In the genomic region with DNA sequence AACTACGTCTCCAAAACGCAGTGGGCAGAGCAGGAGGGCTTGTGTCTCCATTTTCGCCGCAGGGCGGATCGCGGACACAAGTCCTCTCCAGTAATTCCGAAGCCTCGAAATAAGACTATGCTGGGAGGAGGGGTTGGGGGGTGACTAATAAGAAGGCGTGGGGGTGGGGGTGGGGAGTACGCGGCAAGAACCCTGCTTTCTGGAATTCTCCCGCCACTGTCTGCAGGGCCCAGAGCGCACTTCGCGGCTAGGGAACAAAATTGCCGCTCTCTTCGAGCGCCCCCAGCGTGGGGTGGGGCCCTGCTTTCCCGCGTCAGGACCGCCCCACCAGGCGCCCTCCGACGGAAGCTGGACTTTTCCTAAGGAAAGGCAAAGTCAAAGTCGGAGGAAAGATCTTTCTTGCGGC, we compare ENCODE assay signal across 10 cellular contexts. TPM values are rescaled to one million over a fixed set of nuclear protein-coding genes. Genes with fewer than 3 reads are reported as not detected.
DNase-seq lines count a peak whose midpoint lies in the region; FAIRE-seq and TF ChIP-seq lines count a peak whose summit lies in the region.
"Had no signal": no experiment of that assay in that cellular context is flagged by ENCODE, and none has a peak within 500 bp of the region (broad histone marks: within the 10 kb centered on the region; RNA-seq: fewer than 3 reads in every experiment).

No MANE protein-coding gene starts in this region.

- no peak overlapping the region for H2AK5ac ChIP-seq in mesenchymal stem cell (ENCODE audit: low read length, severe bottlenecking)

- H4K91ac ChIP-seq in mesenchymal stem cell (ENCODE audit: low read length): no peak overlapping the region

- no peak overlapping the region for H3K4ac ChIP-seq in mesenchymal stem cell (ENCODE audit: low read depth in 1 of 2, low read length in 2 of 2)

- no peak for DNase-seq in T-helper 2 cell treated with Interferon-gamma antibody and Interleukin-4, amounts not matched to agents 5 μg/mL and 100 μg/mL, for 36 hours (ENCODE audit: low spot score)
- DNase-seq in T-helper 2 cell (no peak), coronary artery (ENCODE audit: low spot score) (peak; percentile 77), mesenchymal stem cell (no peak), thyroid gland (peak; percentile 68 to 71), RCC 7860 (ENCODE audit: low spot score) (no peak), NCI-H146 treated with DMSO at 0.1 percent for 48 hours (lab: John Stamatoyannopoulos, UW; ENCODE audit: unreplicated experiment) (no peak), NCI-H510A (lab: John Stamatoyannopoulos, UW) (no peak)
- DNase-seq: NCI-H2081 treated with DMSO at 0.1 percent for 48 hours had no signal

- H2BK12ac ChIP-seq in mesenchymal stem cell (ENCODE audit: low read length in 2 of 2): no peak overlapping the region

- H4K8ac ChIP-seq in mesenchymal stem cell (ENCODE audit: low read length): no peak overlapping the region

- peak overlapping the region; percentile 63 to 86 for H3K27ac ChIP-seq in coronary artery
- H3K27ac ChIP-seq in mesenchymal stem cell (ENCODE audit: low read length, poor library complexity, severe bottlenecking): no peak overlapping the region
- peak overlapping the region; percentile 82 to 89 (median 87) for H3K27ac ChIP-seq in thyroid gland
- H3K27ac ChIP-seq: 22Rv1 had no signal

- H2BK5ac ChIP-seq in mesenchymal stem cell (ENCODE audit: low read depth, low read length, poor library complexity, severe bottlenecking): no peak overlapping the region

- intact Hi-C loops in thyroid gland (cut with DNase I): no loop called here

- no peak for TF ChIP-seq POLR2A in thyroid gland (IDR thresholded peaks at IDR 0.05)

- no peak overlapping the region for H3K18ac ChIP-seq in mesenchymal stem cell (ENCODE audit: low read depth in 1 of 2, low read length in 2 of 2)

- peaks cover 20% of the 10 kb centered on the region for H3K4me1 ChIP-seq in mesenchymal stem cell (ENCODE audit: control insufficient read depth, insufficient read depth, low read depth, low read length)
- no peaks in the 10 kb centered on the region for H3K4me1 ChIP-seq in thyroid gland

- H3K9me3 Mint-ChIP-seq in T-helper 2 cell treated with Interferon-gamma antibody and Interleukin-4, amounts not matched to agents 5 μg/mL and 100 μg/mL, for 36 hours: no peaks in the 10 kb centered on the region

- H3K14ac ChIP-seq in mesenchymal stem cell (ENCODE audit: low read length in 2 of 2): no peak overlapping the region

- H2AFZ ChIP-seq in mesenchymal stem cell (ENCODE audit: low read depth, low read length): no peak overlapping the region

- no peak overlapping the region for H2BK120ac ChIP-seq in mesenchymal stem cell (ENCODE audit: low read depth, low read length)

- TF ChIP-seq CTCF in coronary artery (IDR thresholded peaks at IDR 0.05) (no peak), thyroid gland (IDR thresholded peaks at IDR 0.05) (peak in 1 of 6 experiments; percentile 24)

- peak overlapping the region; percentile 73 for H3K4me3 ChIP-seq in coronary artery
- H3K4me3 ChIP-seq in mesenchymal stem cell (ENCODE audit: insufficient read depth in 1 of 2, low read depth in 1 of 2, low read length in 2 of 2): peak overlapping the region; percentile 47 to 78
- H3K4me3 ChIP-seq in thyroid gland (replicated peaks in 1 of 3): peak overlapping the region; percentile 14 to 47 (median 28)

- WGBS in mesenchymal stem cell: under 1% methylated on average over 26 of the region's 28 CpGs
- 1 to 5% methylated on average over 27 to 28 of the region's 28 CpGs for WGBS in thyroid gland, 2 donors

- H2BK15ac ChIP-seq in mesenchymal stem cell (ENCODE audit: low read depth, poor library complexity, severe bottlenecking): no peak overlapping the region

- H3K9ac ChIP-seq in mesenchymal stem cell (ENCODE audit: low read length): peak overlapping the region; percentile 39

- H3K23ac ChIP-seq in mesenchymal stem cell (ENCODE audit: low read length in 2 of 2): no peak overlapping the region

- H3K36me3 ChIP-seq in mesenchymal stem cell (ENCODE audit: control insufficient read depth in 1 of 2, insufficient read depth in 2 of 2, low read depth in 1 of 2, low read length in 2 of 2): peaks cover 0 to 1% of the 10 kb centered on the region in 2 experiments
- peaks cover 1 to 4% of the 10 kb centered on the region in 2 donors for H3K36me3 ChIP-seq in thyroid gland

- H3K27me3 ChIP-seq in mesenchymal stem cell (ENCODE audit: control insufficient read depth in 1 of 2, insufficient read depth in 1 of 2, low read length in 2 of 2) (peaks cover 27 to 70% of the 10 kb centered on the region in 2 experiments), thyroid gland (no peaks in the 10 kb centered on the region)

- FAIRE-seq in RCC 7860 (lab: Jason Lieb, UNC): no peak

- no peaks in the 10 kb centered on the region for H3K79me1 ChIP-seq in mesenchymal stem cell (replicated peaks; ENCODE audit: low read length, poor library complexity, severe bottlenecking)

- no peaks in the 10 kb centered on the region for H3K9me3 ChIP-seq in mesenchymal stem cell (ENCODE audit: control insufficient read depth, low read length)
- H3K9me3 ChIP-seq in thyroid gland: no peaks in the 10 kb centered on the region

- H3K4me2 ChIP-seq in mesenchymal stem cell (ENCODE audit: low read length, poor library complexity, severe bottlenecking): peak overlapping the region; percentile 61

- H3K36me3 Mint-ChIP-seq in T-helper 2 cell treated with Interferon-gamma antibody and Interleukin-4, amounts not matched to agents 5 μg/mL and 100 μg/mL, for 36 hours (ENCODE audit: low read depth): peaks cover 2% of the 10 kb centered on the region

- peaks cover 86% of the 10 kb centered on the region for H3K27me3 Mint-ChIP-seq in T-helper 2 cell treated with Interferon-gamma antibody and Interleukin-4, amounts not matched to agents 5 μg/mL and 100 μg/mL, for 36 hours (ENCODE audit: low read depth)

- H3K4me1 Mint-ChIP-seq in T-helper 2 cell treated with Interferon-gamma antibody and Interleukin-4, amounts not matched to agents 5 μg/mL and 100 μg/mL, for 36 hours (ENCODE audit: low read depth): peaks cover 20% of the 10 kb centered on the region

- peak overlapping the region; percentile 21 for H3K4me3 Mint-ChIP-seq in T-helper 2 cell treated with Interferon-gamma antibody and Interleukin-4, amounts not matched to agents 5 μg/mL and 100 μg/mL, for 36 hours

- H3K27ac Mint-ChIP-seq in T-helper 2 cell treated with Interferon-gamma antibody and Interleukin-4, amounts not matched to agents 5 μg/mL and 100 μg/mL, for 36 hours: no peak overlapping the region

RNA-seq across cellular contexts. Expression of gene NR4A2, which starts 12.0 kb away (rescaled TPM):
- polyA plus RNA-seq in mesenchymal stem cell (2013, experiment 1 of 2): 4.3 TPM
- polyA plus RNA-seq in mesenchymal stem cell (2013, experiment 2 of 2): 3.8 TPM
- 1 to 10 TPM; 4.2 to 7.5 (median 5.0) TPM for total RNA-seq in thyroid gland

Comparison
In these comparisons a context has a peak if more than half of its experiments do, and no peak if none do; other contexts are left out.
1. DNase-seq: peak in coronary artery (single experiment) and thyroid gland (2 of 2); none in T-helper 2 cell treated with Interferon-gamma antibody and Interleukin-4, amounts not matched to agents 5 μg/mL and 100 μg/mL, for 36 hours (single experiment), T-helper 2 cell (0 of 5), mesenchymal stem cell (single experiment), RCC 7860 (single experiment), NCI-H146 treated with DMSO at 0.1 percent for 48 hours (single experiment) and NCI-H510A (single experiment).
2. Peak in every context shown above with its lines, with median percentiles within 50 percentile points of each other: H3K4me3 ChIP-seq.